Comparison of ENCODE assay signal across 26 cellular contexts in genomic region chr17:43877031-43877430, GRCh38. TPM values are rescaled to one million over a fixed set of nuclear protein-coding genes. Genes with fewer than 3 reads are reported as not detected.
"Had no signal": no experiment of that assay in that cellular context is flagged by ENCODE, and none has a peak within 500 bp of the region (broad histone marks: within the 10 kb centered on the region; RNA-seq: fewer than 3 reads in every experiment).

No MANE protein-coding gene starts in this region.

- ATAC-seq: activated CD4-positive, CD25-positive, alpha-beta regulatory T cell treated with anti-CD3 and anti-CD28 coated beads, Interleukin-2, amount 50 U/mL, for 24 hours; activated CD8-positive, alpha-beta memory T cell treated with anti-CD3 and anti-CD28 coated beads, Interleukin-2, amount 10 ng/mL, durations not matched to agents 7 days and 5 days; activated naive CD4-positive, alpha-beta T cell treated with anti-CD3 and anti-CD28 coated beads, Interleukin-2, amount 50 U/mL, for 72 hours; activated naive CD8-positive, alpha-beta T cell treated with anti-CD3 and anti-CD28 coated beads, Interleukin-2, amount 50 U/mL, for 24 hours; activated T-cell treated with anti-CD3 and anti-CD28 coated beads, Interleukin-2, amount 50 U/mL, for 4 hours; body of pancreas had no signal

- DNase-seq: activated CD4-positive, alpha-beta T cell treated with anti-CD3 and anti-CD28 coated beads for 4 hours; activated CD4-positive, alpha-beta T cell treated with anti-CD3 and anti-CD28 coated beads, Interleukin-2, amount 50 U/mL, for 48 hours; activated CD8-positive, alpha-beta memory T cell treated with anti-CD3 and anti-CD28 coated beads, Interleukin-2, amount 10 ng/mL, durations not matched to agents 7 days and 5 days; activated effector memory CD4-positive, alpha-beta T cell treated with anti-CD3 and anti-CD28 coated beads, Interleukin-2, amount 50 U/mL, for 16 hours; activated naive CD4-positive, alpha-beta T cell treated with Interleukin-2 at 50 U/mL for 16 hours; activated naive CD8-positive, alpha-beta T cell treated with anti-CD3 and anti-CD28 coated beads, Interleukin-2, amount 50 U/mL, for 24 hours; activated T-cell treated with anti-CD3 and anti-CD28 coated beads, Interleukin-2, amount 50 U/mL, for 4 hours; amniotic stem cell; body of pancreas; MG63; MV-4-11; NCI-H1105; NCI-H1436; NCI-H1694 treated with DMSO at 0.1 percent for 48 hours; NCI-H2081; NCI-H510A treated with DMSO at 0.1 percent for 48 hours; NCI-H69; NK-92 treated with Interleukin-12 subunit alpha and Interleukin-12 subunit beta, amount 100 ng/mL, for 24 hours; Peyer's patch; SHP77 treated with DMSO at 0.1 percent for 48 hours had no signal

- H3K27me3 ChIP-seq: ascending aorta, body of pancreas, Peyer's patch had no signal

- H3K27ac ChIP-seq: ascending aorta, body of pancreas, Peyer's patch, RWPE1 had no signal

- H3K36me3 ChIP-seq: MG63, Peyer's patch had no signal

- H3K4me3 ChIP-seq: ascending aorta, body of pancreas, MG63, Peyer's patch had no signal

- H3K4me1 ChIP-seq: ascending aorta had no signal

- H3K9me3 ChIP-seq: ascending aorta, body of pancreas, MG63, Peyer's patch had no signal

RNA-seq across cellular contexts. Expression of gene CD300LG, which starts 30.1 kb away (rescaled TPM):
- total RNA-seq: activated CD8-positive, alpha-beta memory T cell treated with anti-CD3 and anti-CD28 coated beads, Interleukin-2, amount 10 ng/mL, durations not matched to agents 7 days and 5 days; activated naive CD4-positive, alpha-beta T cell treated with anti-CD3 and anti-CD28 coated beads, Interleukin-2, amount 50 U/mL, for 72 hours; activated T-cell treated with anti-CD3 and anti-CD28 coated beads, Interleukin-2, amount 50 U/mL, for 4 hours; bronchial epithelial cell; SK-MEL-5 had no signal

RNA-seq across cellular contexts. Expression of gene MPP3, which starts 44.1 kb away (rescaled TPM):
- total RNA-seq: activated CD8-positive, alpha-beta memory T cell treated with anti-CD3 and anti-CD28 coated beads, Interleukin-2, amount 10 ng/mL, durations not matched to agents 7 days and 5 days had no signal
